Comparison of ENCODE assay signal across 8 cellular contexts in the genomic region with DNA sequence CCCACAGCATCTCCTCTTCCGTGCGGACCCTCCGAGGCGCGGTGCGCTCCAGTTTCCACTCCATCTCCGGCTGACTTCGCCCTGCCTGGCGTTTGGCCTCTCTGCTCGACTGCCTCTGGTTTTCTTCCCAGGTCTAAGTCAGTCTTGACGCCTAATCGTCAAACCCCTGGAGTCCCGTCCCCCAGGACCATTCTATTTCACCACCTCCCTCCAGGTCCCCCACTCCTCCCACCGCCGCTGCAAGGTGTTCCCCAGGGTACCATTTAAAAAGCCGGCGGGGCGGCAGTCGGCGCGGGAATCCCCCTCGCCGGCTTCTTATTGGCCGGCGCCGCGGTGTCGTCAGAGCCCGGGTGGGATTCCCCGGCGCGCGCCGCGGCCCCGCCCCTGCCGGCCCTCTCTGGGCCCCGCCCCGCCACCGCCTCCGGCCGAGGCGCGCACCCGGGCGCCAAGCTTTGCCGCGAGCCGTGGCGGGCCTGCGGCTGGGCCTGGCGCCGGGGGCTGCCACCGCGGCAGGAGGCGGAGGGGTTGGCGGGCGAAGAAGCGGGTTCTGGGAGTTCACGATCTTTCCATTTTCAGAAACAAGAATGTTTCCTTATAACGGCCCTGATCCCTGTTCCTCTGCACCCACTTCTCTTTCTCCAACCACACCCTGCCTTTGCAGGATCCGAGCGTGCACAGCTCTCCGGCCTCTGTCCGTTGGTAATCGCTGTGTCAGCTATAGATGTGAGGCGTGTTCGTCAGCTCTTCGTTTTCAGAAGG. TPM values are rescaled to one million over a fixed set of nuclear protein-coding genes. Genes with fewer than 3 reads are reported as not detected.
DNase-seq lines count a peak whose midpoint lies in the region; ATAC-seq and TF ChIP-seq lines count a peak whose summit lies in the region.

A gene with protein sequence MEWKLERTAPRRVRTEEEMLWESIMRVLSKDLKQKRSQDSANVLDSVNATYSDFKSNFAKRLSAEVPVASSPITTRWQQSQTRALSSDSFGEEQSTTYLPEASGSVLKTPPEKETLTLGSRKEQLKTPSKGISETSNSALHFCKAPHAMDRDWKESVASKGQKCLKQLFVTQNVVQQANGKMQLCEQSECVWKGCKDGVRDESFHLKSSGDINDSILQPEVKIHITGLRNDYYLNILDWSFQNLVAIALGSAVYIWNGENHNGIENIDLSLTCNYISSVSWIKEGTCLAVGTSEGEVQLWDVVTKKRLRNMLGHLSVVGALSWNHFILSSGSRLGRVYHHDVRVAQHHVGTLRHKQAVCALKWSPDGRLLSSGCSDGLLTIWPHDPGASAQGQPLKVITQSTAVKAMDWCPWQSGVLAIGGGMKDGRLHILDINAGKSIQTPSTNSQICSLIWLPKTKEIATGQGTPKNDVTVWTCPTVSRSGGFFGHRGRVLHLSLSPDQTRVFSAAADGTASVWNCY (minus strand): TSS at position 241 of the 759 bp plus-strand sequence. CDS start 177 bp downstream, at position 64.

- intact Hi-C loops in dorsolateral prefrontal cortex (cut with DNase I) (loop anchor here in 1 of 2 donors (5.0 to 10.0 kb wide), 4 partner anchors 62 to 752 kb away; a partner anchor contains a TSS), lower lobe of right lung (cut with DNase I) (no loop called here)

- H3K4me1 Mint-ChIP-seq in activated CD4-positive, alpha-beta T cell treated with anti-CD3 and anti-CD28 coated beads, Interleukin-2, amount 10 ng/mL, durations not matched to agents 7 days and 5 days: peaks cover 40% of the 10 kb centered on the region

- H3K27ac ChIP-seq in dorsolateral prefrontal cortex: no peak within 1 kb of the TSS
- H3K27ac ChIP-seq in lower lobe of right lung: no peak within 1 kb of the TSS

- no peaks in the 10 kb centered on the region for H3K9me3 ChIP-seq in lower lobe of right lung

- H3K4me3 ChIP-seq in dorsolateral prefrontal cortex: peak within 1 kb of the TSS; percentile 30 to 72 (median 54)
- peak within 1 kb of the TSS; percentile 54 for H3K4me3 ChIP-seq in lower lobe of right lung

- H3K27ac Mint-ChIP-seq in activated CD4-positive, alpha-beta T cell treated with anti-CD3 and anti-CD28 coated beads, Interleukin-2, amount 10 ng/mL, durations not matched to agents 7 days and 5 days: peak within 1 kb of the TSS; percentile 79

- POLR2A ChIA-PET in activated CD4-positive, alpha-beta T cell treated with anti-CD3 and anti-CD28 coated beads, Interleukin-2, amount 10 ng/mL, durations not matched to agents 7 days and 5 days (lab: Charles Lee): interaction anchor here (0.5 kb wide), 1 partner anchor 457 kb away, joined by 5 read pairs; no protein-coding TSS in a partner anchor

- H3K4me1 ChIP-seq in lower lobe of right lung: peaks cover 33% of the 10 kb centered on the region

- DNase-seq in AG08395 (ENCODE audit: low spot score) (peak; percentile 94), NCI-H345 treated with DMSO at 0.1 percent for 48 hours (lab: John Stamatoyannopoulos, UW; ENCODE audit: unreplicated experiment) (peak; percentile 66), dorsolateral prefrontal cortex (peak in 6 of 10 donors; percentile 21 to 76 (median 46)), lower lobe of right lung (peak; percentile 64)
- peak; percentile 61 for DNase-seq in activated CD4-positive, alpha-beta T cell treated with anti-CD3 and anti-CD28 coated beads, Interleukin-2, amount 10 ng/mL, durations not matched to agents 7 days and 5 days
- DNase-seq in stimulated activated CD4-positive, alpha-beta T cell treated with anti-CD3 and anti-CD28 coated beads, TNF-alpha, amount 100 ng/mL, for 24 hours (ENCODE audit: low read depth in 3 of 3): peak; percentile 43 to 74 (median 56)

- TF ChIP-seq CTCF in dorsolateral prefrontal cortex (IDR thresholded peaks at IDR 0.05 in 54 of 56, conservative IDR thresholded peaks at IDR 0.05 in 2 of 56; ENCODE audit: low read depth in 1 of 56, partially characterized antibody in 56 of 56) (no peak), lower lobe of right lung (IDR thresholded peaks at IDR 0.05) (no peak)

- H3K36me3 Mint-ChIP-seq in activated CD4-positive, alpha-beta T cell treated with anti-CD3 and anti-CD28 coated beads, Interleukin-2, amount 10 ng/mL, durations not matched to agents 7 days and 5 days (ENCODE audit: low read depth): no peaks in the 10 kb centered on the region

- peak within 1 kb of the TSS; percentile 80 for H3K4me3 Mint-ChIP-seq in activated CD4-positive, alpha-beta T cell treated with anti-CD3 and anti-CD28 coated beads, Interleukin-2, amount 10 ng/mL, durations not matched to agents 7 days and 5 days

- H3K9me3 Mint-ChIP-seq in activated CD4-positive, alpha-beta T cell treated with anti-CD3 and anti-CD28 coated beads, Interleukin-2, amount 10 ng/mL, durations not matched to agents 7 days and 5 days: no peaks in the 10 kb centered on the region

- H3K36me3 ChIP-seq in lower lobe of right lung: no peaks in the 10 kb centered on the region

- peaks cover 0 to 96% (median 78%) of the 10 kb centered on the region in 45 donors for H3K27me3 ChIP-seq in dorsolateral prefrontal cortex
- H3K27me3 ChIP-seq in lower lobe of right lung (ENCODE audit: low read depth): peaks cover 55% of the 10 kb centered on the region

- peak; percentile 91 for ATAC-seq in GM19035 (IDR thresholded peaks at IDR 0.05; ENCODE audit: unreplicated experiment)
- ATAC-seq in HG03196 (IDR thresholded peaks at IDR 0.05; ENCODE audit: unreplicated experiment): peak; percentile 86
- ATAC-seq in lower lobe of right lung: peak; percentile 94 to 96

- peaks cover 71% of the 10 kb centered on the region for H3K27me3 Mint-ChIP-seq in activated CD4-positive, alpha-beta T cell treated with anti-CD3 and anti-CD28 coated beads, Interleukin-2, amount 10 ng/mL, durations not matched to agents 7 days and 5 days

- CTCF ChIA-PET in activated CD4-positive, alpha-beta T cell treated with anti-CD3 and anti-CD28 coated beads, Interleukin-2, amount 10 ng/mL, durations not matched to agents 7 days and 5 days (lab: Charles Lee): interaction anchor here (1.0 to 1.6 kb wide), 4 partner anchors 10 to 59 kb away, joined by 3 to 4 read pairs (median 3); a partner anchor contains a TSS

RNA-seq across cellular contexts. Expression of the gene that starts here (rescaled TPM):
- total RNA-seq in activated CD4-positive, alpha-beta T cell treated with anti-CD3 and anti-CD28 coated beads, Interleukin-2, amount 10 ng/mL, durations not matched to agents 7 days and 5 days: under 1 TPM in 1 of 2 experiments, not detected in 1; 0.12 TPM
- total RNA-seq in dorsolateral prefrontal cortex (under 1 TPM in 18 of 120 experiments, not detected in 102; 0.13 to 0.68 (median 0.30) TPM), lower lobe of right lung (0.24 TPM)

Comparison
In these comparisons a context has a peak if more than half of its experiments do, and no peak if none do; other contexts are left out.
1. Peak in DNase-seq in activated CD4-positive, alpha-beta T cell treated with anti-CD3 and anti-CD28 coated beads, Interleukin-2, amount 10 ng/mL, durations not matched to agents 7 days and 5 days; RNA of the gene not detected or under 1 TPM.
2. Peak in DNase-seq and H3K4me3 ChIP-seq in dorsolateral prefrontal cortex; RNA of the gene not detected or under 1 TPM.
3. Peak in DNase-seq, ATAC-seq and H3K4me3 ChIP-seq in lower lobe of right lung; RNA of the gene not detected or under 1 TPM.